Comparison of ENCODE assay signal across 27 cellular contexts in the genomic region with DNA sequence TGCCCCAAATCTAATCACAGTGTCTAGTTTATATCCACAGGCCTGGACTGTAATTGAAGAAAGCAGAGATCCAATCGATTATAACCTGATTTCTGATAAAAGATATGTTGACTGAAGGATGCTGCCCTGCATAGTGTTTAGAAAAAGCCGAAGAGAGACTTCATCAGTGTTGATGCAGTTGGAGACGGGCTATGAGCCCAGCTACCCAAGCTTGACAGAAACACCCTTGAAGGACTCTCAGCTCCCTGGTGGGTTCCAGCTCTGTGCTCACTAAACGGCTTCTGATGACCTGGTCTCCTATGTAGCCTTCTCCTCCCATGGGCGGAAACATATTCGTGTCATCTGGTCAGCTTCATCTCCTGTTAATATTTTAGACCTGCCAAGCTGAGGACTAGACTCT.
"Had no signal": no experiment of that assay in that cellular context is flagged by ENCODE, and none has a peak within 500 bp of the region (broad histone marks: within the 10 kb centered on the region; RNA-seq: fewer than 3 reads in every experiment).

No MANE protein-coding gene starts in this region.

- DNase-seq: heart right ventricle; kidney glomerular epithelial cell; left colon; left lung; midbrain; mucosa of descending colon; naive thymus-derived CD4-positive, alpha-beta T cell; ovary; stimulated activated CD4-positive, alpha-beta T cell treated with anti-CD3 and anti-CD28 coated beads, Interleukin-12 subunit alpha, Interleukin-12 subunit beta, amount 100 ng/mL, for 4 hours; stimulated activated CD4-positive, alpha-beta T cell treated with anti-CD3 and anti-CD28 coated beads, Interleukin-15, amount 100 ng/mL, for 24 hours; stimulated activated CD4-positive, alpha-beta T cell treated with anti-CD3 and anti-CD28 coated beads, Interleukin-2, amount 100 ng/mL, for 24 hours; stimulated activated CD4-positive, alpha-beta T cell treated with anti-CD3 and anti-CD28 coated beads, Interleukin-4, amount 100 ng/mL, for 1 hour; stimulated activated naive B cell treated with anti-CD40 and anti-IgM and Interleukin-4, amounts not matched to agents 10 μg/mL and 1 μg/mL and 100 μg/mL, for 72 hours; stimulated activated naive CD8-positive, alpha-beta T cell treated with anti-CD3 and anti-CD28 coated beads, Interleukin-15, Interleukin-2, amounts not matched to agents 100 U/mL and 50 U/mL, for 24 hours; stomach; testis; tibial artery; trophoblast cell; upper lobe of right lung; uterus had no signal

- H3K27ac ChIP-seq: hepatocyte, ovary, right atrium auricular region, stomach, testis, tibial artery, upper lobe of right lung, uterus had no signal

- H3K4me1 ChIP-seq: right atrium auricular region, testis, tibial artery, uterus had no signal

- H3K9me3 Mint-ChIP-seq: memory B cell; natural killer cell treated with Interleukin-12 subunit alpha and Interleukin-12 subunit beta and Interleukin-15 and Interleukin-18, amount 100 ng/mL, for 72 hours; stimulated activated naive B cell treated with anti-CD40 and anti-IgM and Interleukin-4, amounts not matched to agents 10 μg/mL and 1 μg/mL and 100 μg/mL, for 72 hours had no signal

- H3K4me2 ChIP-seq: hepatocyte had no signal

- H3K27me3 Mint-ChIP-seq: memory B cell; naive thymus-derived CD4-positive, alpha-beta T cell; natural killer cell treated with Interleukin-12 subunit alpha and Interleukin-12 subunit beta and Interleukin-15 and Interleukin-18, amount 100 ng/mL, for 72 hours; progenitor cell of endocrine pancreas had no signal

- H3K4me3 ChIP-seq: heart right ventricle, hepatocyte, left lung, mucosa of descending colon, ovary, right atrium auricular region, skin epidermis, stomach, testis, tibial artery, upper lobe of right lung, uterus had no signal

- H3K9me3 ChIP-seq: heart right ventricle, left lung, mucosa of descending colon, ovary, right atrium auricular region, stomach, testis, tibial artery, upper lobe of right lung, uterus had no signal

- H3K27me3 ChIP-seq: hepatocyte, left lung, ovary, right atrium auricular region, stomach, testis, upper lobe of right lung, uterus had no signal

- H3K27ac Mint-ChIP-seq: memory B cell; natural killer cell treated with Interleukin-12 subunit alpha and Interleukin-12 subunit beta and Interleukin-15 and Interleukin-18, amount 100 ng/mL, for 72 hours; progenitor cell of endocrine pancreas; stimulated activated naive B cell treated with anti-CD40 and anti-IgM and Interleukin-4, amounts not matched to agents 10 μg/mL and 1 μg/mL and 100 μg/mL, for 72 hours had no signal

- H3K36me3 Mint-ChIP-seq: memory B cell had no signal

- H3K36me3 ChIP-seq: heart right ventricle, left lung, ovary, right atrium auricular region, stomach, tibial artery, upper lobe of right lung, uterus had no signal

- ATAC-seq: heart right ventricle; left colon; left lung; mucosa of descending colon; naive thymus-derived CD4-positive, alpha-beta T cell; natural killer cell treated with Interleukin-12 subunit alpha and Interleukin-12 subunit beta and Interleukin-15 and Interleukin-18, amount 100 ng/mL, for 72 hours; sciatic nerve; stimulated activated naive B cell treated with anti-CD40 and anti-IgM and Interleukin-4, amounts not matched to agents 10 μg/mL and 1 μg/mL and 100 μg/mL, for 72 hours; stimulated activated naive CD8-positive, alpha-beta T cell treated with anti-CD3 and anti-CD28 coated beads, Interleukin-15, Interleukin-2, amounts not matched to agents 100 U/mL and 50 U/mL, for 24 hours; upper lobe of right lung had no signal

- H3K4me3 Mint-ChIP-seq: memory B cell; naive thymus-derived CD4-positive, alpha-beta T cell; natural killer cell treated with Interleukin-12 subunit alpha and Interleukin-12 subunit beta and Interleukin-15 and Interleukin-18, amount 100 ng/mL, for 72 hours; stimulated activated naive B cell treated with anti-CD40 and anti-IgM and Interleukin-4, amounts not matched to agents 10 μg/mL and 1 μg/mL and 100 μg/mL, for 72 hours had no signal
